Comparison of ENCODE assay signal across 9 cellular contexts in genomic region chr10:86202226-86202625, GRCh38.
"Had no signal": no experiment of that assay in that cellular context is flagged by ENCODE, and none has a peak within 500 bp of the region (broad histone marks: within the 10 kb centered on the region; RNA-seq: fewer than 3 reads in every experiment).

No MANE protein-coding gene starts in this region.

- H3K36me3 ChIP-seq: HAP-1 had no signal

- H3K4me3 ChIP-seq: GM23248, HAP-1 had no signal

- H3K27me3 Mint-ChIP-seq: IgD-negative memory B cell had no signal

- H3K4me3 Mint-ChIP-seq: HFFc6, IgD-negative memory B cell had no signal

- H3K4me1 ChIP-seq: HAP-1 had no signal

- H2AFZ ChIP-seq: GM23248 had no signal

- H3K9me3 ChIP-seq: HAP-1 had no signal

- DNase-seq: GM23248, GOT3, H7, HFFc6 had no signal

- H3K4me1 Mint-ChIP-seq: IgD-negative memory B cell had no signal

- H3K27ac Mint-ChIP-seq: HFFc6, IgD-negative memory B cell had no signal

- H3K27ac ChIP-seq: GM23248, HL-60 had no signal

- H3K9ac ChIP-seq: GM23248 had no signal

- ATAC-seq: HCT116, HepG2 had no signal
